ENCODE assay signal across 18 cellular contexts in the genomic region with DNA sequence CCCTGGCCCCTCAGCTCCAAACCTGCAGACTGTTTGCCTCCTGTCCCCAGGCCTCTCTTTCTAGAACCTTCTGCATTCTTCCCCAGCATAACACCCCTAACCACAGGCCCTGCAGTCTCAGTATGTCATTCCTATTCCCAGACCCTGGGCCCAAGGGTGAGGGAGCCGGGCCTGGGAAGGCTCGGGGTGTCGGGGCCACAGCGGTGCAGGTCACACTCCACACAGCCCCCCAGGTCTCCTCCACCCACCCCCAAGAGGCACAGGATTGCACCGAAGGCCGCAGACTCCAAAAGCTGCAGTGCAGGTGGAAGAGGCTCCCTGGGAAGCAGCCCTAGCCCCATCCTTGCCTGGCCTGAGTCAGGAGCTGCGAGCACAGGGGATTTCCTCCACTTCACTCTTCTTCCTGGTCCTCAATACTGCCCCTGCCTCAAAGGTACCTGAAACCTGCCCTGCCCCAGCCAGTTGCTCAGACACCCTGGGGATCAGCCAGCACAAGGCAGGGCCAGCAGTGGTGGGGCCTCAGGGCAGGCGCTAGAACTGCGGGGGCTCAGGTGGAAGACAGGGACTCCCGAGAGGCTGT. TPM values are rescaled to one million over a fixed set of nuclear protein-coding genes. Genes with fewer than 3 reads are reported as not detected.
DNase-seq lines count a peak whose midpoint lies in the region; ATAC-seq and TF ChIP-seq lines count a peak whose summit lies in the region.
"Had no signal": no experiment of that assay in that cellular context is flagged by ENCODE, and none has a peak within 500 bp of the region (broad histone marks: within the 10 kb centered on the region; RNA-seq: fewer than 3 reads in every experiment).

No MANE protein-coding gene starts in this region.

- POLR2A ChIA-PET in A673 (lab: Charles Lee; ENCODE audit: low non-redundant PET), result no interaction called here

- H3K27ac ChIP-seq in transverse colon (peak overlapping the region; percentile 58 to 85 (median 79)), A673 (ENCODE audit: low read depth, low read length, poor library complexity, severe bottlenecking) (no peak overlapping the region)
- H3K27ac ChIP-seq: adrenal gland, cardiac muscle cell, neural progenitor cell had no signal

- no peaks in the 10 kb centered on the region for H3K9me3 ChIP-seq in transverse colon
- H3K9me3 ChIP-seq in A673 (ENCODE audit: low read depth, low read length, poor library complexity, severe bottlenecking), result no peaks in the 10 kb centered on the region
- H3K9me3 ChIP-seq: adrenal gland, MG63 had no signal

- no peak overlapping the region for H3K4me3 Mint-ChIP-seq in activated naive CD8-positive, alpha-beta T cell
- no peak overlapping the region for H3K4me3 Mint-ChIP-seq in activated naive CD8-positive, alpha-beta T cell treated with anti-CD3 and anti-CD28 coated beads for 36 hours
- no peak overlapping the region for H3K4me3 Mint-ChIP-seq in activated T-helper 17 cell treated with anti-CD3 and anti-CD28 coated beads, Interleukin-2, amount 50 U/mL, for 72 hours
- H3K4me3 Mint-ChIP-seq: neural progenitor cell had no signal

- CTCF ChIA-PET in A673 (lab: Charles Lee), result no interaction called here

- TF ChIP-seq CTCF in transverse colon (IDR thresholded peaks at IDR 0.05), result no peak
- TF ChIP-seq CTCF in A673 (conservative IDR thresholded peaks at IDR 0.05; ENCODE audit: low read depth, low read length), result no peak

- TF ChIP-seq POLR2A in transverse colon (IDR thresholded peaks at IDR 0.05), result no peak

- H3K9me3 Mint-ChIP-seq in activated naive CD8-positive, alpha-beta T cell (ENCODE audit: low read depth), result no peaks in the 10 kb centered on the region
- H3K9me3 Mint-ChIP-seq in activated naive CD8-positive, alpha-beta T cell treated with anti-CD3 and anti-CD28 coated beads for 36 hours, result no peaks in the 10 kb centered on the region
- H3K9me3 Mint-ChIP-seq in activated T-helper 17 cell treated with anti-CD3 and anti-CD28 coated beads, Interleukin-2, amount 50 U/mL, for 72 hours, result no peaks in the 10 kb centered on the region
- H3K9me3 Mint-ChIP-seq: neural progenitor cell had no signal

- H3K36me3 Mint-ChIP-seq in activated naive CD8-positive, alpha-beta T cell, result no peaks in the 10 kb centered on the region
- no peaks in the 10 kb centered on the region for H3K36me3 Mint-ChIP-seq in activated naive CD8-positive, alpha-beta T cell treated with anti-CD3 and anti-CD28 coated beads for 36 hours
- peaks cover 19% of the 10 kb centered on the region for H3K36me3 Mint-ChIP-seq in activated T-helper 17 cell treated with anti-CD3 and anti-CD28 coated beads, Interleukin-2, amount 50 U/mL, for 72 hours (ENCODE audit: low read depth)

- H3K27me3 ChIP-seq in transverse colon (no peaks in the 10 kb centered on the region), A673 (replicated peaks; ENCODE audit: insufficient read depth, low read depth, low read length, poor library complexity) (no peaks in the 10 kb centered on the region)
- H3K27me3 ChIP-seq: adrenal gland, cardiac muscle cell, MG63, neural progenitor cell had no signal

- no peaks in the 10 kb centered on the region for H3K27me3 Mint-ChIP-seq in activated naive CD8-positive, alpha-beta T cell
- H3K27me3 Mint-ChIP-seq in activated naive CD8-positive, alpha-beta T cell treated with anti-CD3 and anti-CD28 coated beads for 36 hours, result no peaks in the 10 kb centered on the region
- no peaks in the 10 kb centered on the region for H3K27me3 Mint-ChIP-seq in activated T-helper 17 cell treated with anti-CD3 and anti-CD28 coated beads, Interleukin-2, amount 50 U/mL, for 72 hours

- H3K4me1 Mint-ChIP-seq in activated naive CD8-positive, alpha-beta T cell (ENCODE audit: low read depth), result no peaks in the 10 kb centered on the region
- H3K4me1 Mint-ChIP-seq in activated naive CD8-positive, alpha-beta T cell treated with anti-CD3 and anti-CD28 coated beads for 36 hours, result no peaks in the 10 kb centered on the region
- H3K4me1 Mint-ChIP-seq in activated T-helper 17 cell treated with anti-CD3 and anti-CD28 coated beads, Interleukin-2, amount 50 U/mL, for 72 hours, result no peaks in the 10 kb centered on the region
- H3K4me1 Mint-ChIP-seq: neural progenitor cell had no signal

- BruUV-seq in A673 (replicated peaks; lab: Mats Ljungman, UMichigan), result no TSS peak

- H3K36me3 ChIP-seq in transverse colon (no peaks in the 10 kb centered on the region), A673 (ENCODE audit: insufficient read depth, low read length, poor library complexity, severe bottlenecking) (no peaks in the 10 kb centered on the region)
- H3K36me3 ChIP-seq: neural progenitor cell had no signal

- peak overlapping the region; percentile 46 for H3K27ac Mint-ChIP-seq in activated naive CD8-positive, alpha-beta T cell
- no peak overlapping the region for H3K27ac Mint-ChIP-seq in activated naive CD8-positive, alpha-beta T cell treated with anti-CD3 and anti-CD28 coated beads for 36 hours
- peak overlapping the region; percentile 78 for H3K27ac Mint-ChIP-seq in activated T-helper 17 cell treated with anti-CD3 and anti-CD28 coated beads, Interleukin-2, amount 50 U/mL, for 72 hours
- H3K27ac Mint-ChIP-seq: neural progenitor cell had no signal

- peaks cover 0 to 26% (median 14%) of the 10 kb centered on the region in 4 donors for H3K4me1 ChIP-seq in transverse colon
- no peaks in the 10 kb centered on the region for H3K4me1 ChIP-seq in A673 (ENCODE audit: insufficient read depth, low read length, poor library complexity, severe bottlenecking)
- H3K4me1 ChIP-seq: adrenal gland, neural progenitor cell had no signal

- H3K4me3 ChIP-seq in transverse colon (peak overlapping the region in 3 of 4 donors; percentile 2 to 42 (median 15)), A673 (ENCODE audit: low read depth, low read length, poor library complexity, severe bottlenecking) (no peak overlapping the region)
- H3K4me3 ChIP-seq: adrenal gland, cardiac muscle cell, MG63, neural progenitor cell had no signal

- no peak for TF ChIP-seq EP300 in transverse colon (IDR thresholded peaks at IDR 0.05; ENCODE audit: low read depth)

- no peak for ATAC-seq in activated T-helper 17 cell treated with anti-CD3 and anti-CD28 coated beads, Interleukin-2, amount 50 U/mL, for 72 hours (replicated peaks)

- DNase-seq in activated naive CD8-positive, alpha-beta T cell treated with anti-CD3 and anti-CD28 coated beads for 36 hours, result no peak
- DNase-seq in kidney tubule cell (ENCODE audit: low spot score) (peak; percentile 33), transverse colon (no peak), NCI-H1417 treated with DMSO at 0.1 percent for 48 hours (lab: John Stamatoyannopoulos, UW) (no peak), A673 (ENCODE audit: low spot score) (no peak), NCI-H446 (lab: John Stamatoyannopoulos, UW) (no peak)
- DNase-seq: adrenal gland; effector CD8-positive, alpha-beta T cell; GOT3; NCI-H1694 treated with DMSO at 0.1 percent for 48 hours; NCI-H226; NK-92 treated with Interleukin-12 subunit alpha and Interleukin-12 subunit beta, amount 100 ng/mL, for 24 hours; SW 1271 had no signal

- intact Hi-C loops in transverse colon (cut with DNase I; ENCODE audit: low total_unique reads) (no loop called here), A673 (cut with micrococcal nuclease; ENCODE audit: unreplicated experiment) (no loop called here)

- in situ Hi-C loops in transverse colon (cut with MboI; ENCODE audit: low pct_ligation_motif_present in 1 of 4, low pct_unique_long_range_greater_than_20kb in 1 of 4, low sequenced_read_pairs in 3 of 4), result no loop called here

- WGBS in transverse colon (ENCODE audit: low coverage in 1 of 2), 2 donors, result 86% methylated on average over 10 of the region's 10 CpGs; no CpG with 5 or more reads in 1 of the 2 donors

RNA-seq across cellular contexts. Expression of a gene that starts 31.1 kb away (rescaled TPM):
- total RNA-seq in activated naive CD8-positive, alpha-beta T cell treated with anti-CD3 and anti-CD28 coated beads for 36 hours, result 10 to 100 TPM; 34.6 to 35.1 TPM
- 10 to 100 TPM; 56.5 to 67.7 TPM for total RNA-seq in activated T-helper 17 cell treated with anti-CD3 and anti-CD28 coated beads, Interleukin-2, amount 50 U/mL, for 72 hours
- total RNA-seq in transverse colon (10 to 100 TPM; 19.1 to 74.1 (median 21.3) TPM), A673 (2021) (18.2 and 24.4 TPM in 2 replicates)
